25 cellular contexts compared by ENCODE assay signal in genomic region chr19:54881884-54882283, GRCh38. TPM values are rescaled to one million over a fixed set of nuclear protein-coding genes. Genes with fewer than 3 reads are reported as not detected.
"Had no signal": no experiment of that assay in that cellular context is flagged by ENCODE, and none has a peak within 500 bp of the region (broad histone marks: within the 10 kb centered on the region; RNA-seq: fewer than 3 reads in every experiment).

No MANE protein-coding gene starts in this region.

- H3K27me3 ChIP-seq: colonic mucosa, gastrocnemius medialis had no signal

- H3K36me3 ChIP-seq: colonic mucosa, esophagus squamous epithelium, gastrocnemius medialis, heart right ventricle, lower lobe of right lung had no signal

- DNase-seq: cortex of kidney; effector CD8-positive, alpha-beta T cell; esophagus squamous epithelium; foreskin fibroblast; foreskin melanocyte; gastrocnemius medialis; mesenchymal stem cell had no signal

- H3K27ac ChIP-seq: colonic mucosa, epithelial cell of prostate, esophagus squamous epithelium, gastrocnemius medialis, heart right ventricle, lower lobe of right lung had no signal

- H3K4me1 ChIP-seq: colonic mucosa, esophagus squamous epithelium, gastrocnemius medialis, lower lobe of right lung had no signal

- H3K4me3 ChIP-seq: colonic mucosa, esophagus squamous epithelium, gastrocnemius medialis, heart right ventricle, lower lobe of right lung, mucosa of descending colon had no signal

- H3K9me3 ChIP-seq: colonic mucosa, esophagus squamous epithelium, gastrocnemius medialis, heart right ventricle, left lung, lower lobe of right lung, mucosa of descending colon had no signal

RNA-seq across cellular contexts. Expression of gene FCAR, which starts 7.8 kb away (rescaled TPM):
- total RNA-seq: chondrocyte, dermis microvascular lymphatic vessel endothelial cell, endodermal cell, glomerular endothelial cell, kidney epithelial cell, lung microvascular endothelial cell, myocyte had no signal
- polyA plus RNA-seq: keratinocyte had no signal

RNA-seq across cellular contexts. Expression of gene NCR1, which starts 24.1 kb away (rescaled TPM):
- total RNA-seq: chondrocyte, colonic mucosa, dermis microvascular lymphatic vessel endothelial cell, esophagus squamous epithelium, gastrocnemius medialis, glomerular endothelial cell, kidney epithelial cell, left cardiac atrium, lower leg skin, lung microvascular endothelial cell, myocyte had no signal
- polyA plus RNA-seq: heart right ventricle, keratinocyte had no signal

RNA-seq across cellular contexts. Expression of gene KIR3DL2, which starts 31.6 kb away (rescaled TPM):
- total RNA-seq: chondrocyte, colonic mucosa, dermis microvascular lymphatic vessel endothelial cell, endodermal cell, esophagus mucosa, esophagus squamous epithelium, gastrocnemius medialis, glomerular endothelial cell, kidney epithelial cell, left cardiac atrium, left ventricle myocardium superior, lower lobe of right lung, lung microvascular endothelial cell, myocyte had no signal
- polyA plus RNA-seq: heart right ventricle, keratinocyte had no signal

RNA-seq across cellular contexts. Expression of gene KIR2DS4, which starts 49.4 kb away (rescaled TPM):
- total RNA-seq: chondrocyte, colonic mucosa, dermis microvascular lymphatic vessel endothelial cell, endodermal cell, esophagus mucosa, esophagus squamous epithelium, gastrocnemius medialis, glomerular endothelial cell, kidney epithelial cell, left cardiac atrium, left ventricle myocardium superior, lower leg skin, lung microvascular endothelial cell, mucosa of descending colon, myocyte had no signal
- polyA plus RNA-seq: heart right ventricle, keratinocyte had no signal
